30 cellular contexts compared by ENCODE assay signal in genomic region chr18:40179647-40180175, GRCh38.
DNase-seq lines count a peak whose midpoint lies in the region; ATAC-seq and TF ChIP-seq lines count a peak whose summit lies in the region.
"Had no signal": no experiment of that assay in that cellular context is flagged by ENCODE, and none has a peak within 500 bp of the region (broad histone marks: within the 10 kb centered on the region; RNA-seq: fewer than 3 reads in every experiment).

No MANE protein-coding gene starts in this region.

- H3K27me3 ChIP-seq in OCI-LY3 (ENCODE audit: low read depth, low read length) (no peaks in the 10 kb centered on the region), endodermal cell (ENCODE audit: control insufficient read depth, insufficient read depth, low read length, poor library complexity, severe bottlenecking) (no peaks in the 10 kb centered on the region), brain microvascular endothelial cell (replicated peaks) (no peaks in the 10 kb centered on the region)
- H3K27me3 ChIP-seq: neutrophil, right atrium auricular region had no signal

- no peak overlapping the region for H3K9ac ChIP-seq in OCI-LY3 (ENCODE audit: low read length)
- no peak overlapping the region for H3K9ac ChIP-seq in endodermal cell (ENCODE audit: extremely low read depth, low read length, poor library complexity, severe bottlenecking)

- H3K36me3 Mint-ChIP-seq in endodermal cell (ENCODE audit: low read depth) = no peaks in the 10 kb centered on the region
- peaks cover 5% of the 10 kb centered on the region for H3K36me3 Mint-ChIP-seq in neural crest cell (ENCODE audit: low read depth)

- in situ Hi-C loops in brain microvascular endothelial cell (cut with HindIII; ENCODE audit: low pct_ligation_motif_present, low sequenced_read_pairs) = no loop called here

- DNase-seq in DMS53 (lab: John Stamatoyannopoulos, UW) (peak; percentile 10), DMS53 treated with DMSO at 0.1 percent for 48 hours (lab: John Stamatoyannopoulos, UW; ENCODE audit: unreplicated experiment) (no peak), endodermal cell (peak; percentile 46), neural crest cell (ENCODE audit: low read depth, low spot score) (peak; percentile 5), brain microvascular endothelial cell (no peak)
- DNase-seq in stimulated activated CD4-positive, alpha-beta T cell treated with anti-CD3 and anti-CD28 coated beads, Interleukin-4, amount 100 ng/mL, for 4 hours = no peak
- DNase-seq: activated CD4-positive, alpha-beta T cell treated with anti-CD3 and anti-CD28 coated beads for 48 hours; activated CD8-positive, alpha-beta memory T cell treated with anti-CD3 and anti-CD28 coated beads for 24 hours; activated naive CD4-positive, alpha-beta T cell treated with anti-CD3 and anti-CD28 coated beads, Interleukin-2, amount 50 U/mL, for 16 hours; activated T-cell treated with anti-CD3 and anti-CD28 coated beads for 4 hours; amniotic stem cell; C1 segment of cervical spinal cord; Calu3; effector CD4-positive, alpha-beta T cell; KG1; left ventricle myocardium superior; NCI-H1417 treated with DMSO at 0.1 percent for 48 hours; NCI-H526 treated with DMSO at 0.1 percent for 48 hours; posterior cingulate gyrus; Right ventricle myocardium superior; stimulated activated naive CD8-positive, alpha-beta T cell treated with anti-CD3 and anti-CD28 coated beads, Interleukin-15, Interleukin-2, amounts not matched to agents 100 U/mL and 50 U/mL, for 24 hours had no signal

- no peak overlapping the region; the same call in 1 of the 2 replicates for H2AFZ ChIP-seq in OCI-LY3 (ENCODE audit: low read depth, low read length)

- H3K36me3 ChIP-seq in OCI-LY3 (replicated peaks; ENCODE audit: low read depth, low read length) (no peaks in the 10 kb centered on the region), endodermal cell (ENCODE audit: control insufficient read depth, insufficient read depth, low read length) (no peaks in the 10 kb centered on the region), brain microvascular endothelial cell (replicated peaks) (no peaks in the 10 kb centered on the region)
- H3K36me3 ChIP-seq: neutrophil, right atrium auricular region had no signal

- no peak for ATAC-seq in GM21526 (IDR thresholded peaks at IDR 0.05; ENCODE audit: low FRiP score, unreplicated experiment)
- ATAC-seq: left ventricle myocardium superior; Panc1; stimulated activated naive CD8-positive, alpha-beta T cell treated with anti-CD3 and anti-CD28 coated beads, Interleukin-15, Interleukin-2, amounts not matched to agents 100 U/mL and 50 U/mL, for 24 hours had no signal

- no peaks in the 10 kb centered on the region for H3K79me2 ChIP-seq in OCI-LY3 (ENCODE audit: low read length)

- no peak overlapping the region for H3K27ac Mint-ChIP-seq in endodermal cell
- H3K27ac Mint-ChIP-seq in neural crest cell (ENCODE audit: unreplicated experiment) = peak overlapping the region; percentile 35
- H3K27ac Mint-ChIP-seq: activated T-helper 2 cell treated with anti-CD3 and anti-CD28 coated beads, Interferon-gamma antibody, Interleukin-2, Interleukin-4, amounts not matched to agents 10 μg/mL and 5 μg/mL and 100 μg/mL, durations not matched to agents 14 hours and 24 hours and 36 hours had no signal

- TF ChIP-seq CTCF in OCI-LY3 (IDR thresholded peaks at IDR 0.05; ENCODE audit: low read depth, low read length) (peak; percentile 18), endodermal cell (conservative IDR thresholded peaks at IDR 0.05) (peak; percentile 57), neural crest cell (conservative IDR thresholded peaks at IDR 0.05) (no peak), brain microvascular endothelial cell (IDR thresholded peaks at IDR 0.05; ENCODE audit: low read depth, low read length, missing control alignments) (no peak)

- 83% methylated on average over 1 of the region's 1 CpG; no CpG with 5 or more reads in 1 of the 2 experiments for WGBS in endodermal cell (ENCODE audit: insufficient coverage in 1 of 2, insufficient read length in 1 of 2), 2 experiments

- H3K4me3 Mint-ChIP-seq in endodermal cell = no peak overlapping the region
- H3K4me3 Mint-ChIP-seq in neural crest cell = no peak overlapping the region

- no peak overlapping the region for H3K4me2 ChIP-seq in OCI-LY3 (ENCODE audit: low read length)
- H3K4me2 ChIP-seq: smooth muscle cell had no signal

- no peaks in the 10 kb centered on the region for H3K27me3 Mint-ChIP-seq in endodermal cell (ENCODE audit: insufficient read depth)
- H3K27me3 Mint-ChIP-seq in neural crest cell (ENCODE audit: low read depth) = no peaks in the 10 kb centered on the region

- H3K9me3 ChIP-seq in OCI-LY3 (ENCODE audit: insufficient read depth, low read length) (no peaks in the 10 kb centered on the region), endodermal cell (ENCODE audit: control insufficient read depth, low read length) (no peaks in the 10 kb centered on the region)
- H3K9me3 ChIP-seq: neutrophil, right atrium auricular region had no signal

- H3K9me3 Mint-ChIP-seq in endodermal cell = no peaks in the 10 kb centered on the region
- peaks cover 5% of the 10 kb centered on the region for H3K9me3 Mint-ChIP-seq in neural crest cell

- H3K4me1 ChIP-seq in OCI-LY3 (ENCODE audit: low read length) (no peaks in the 10 kb centered on the region), endodermal cell (ENCODE audit: control insufficient read depth, insufficient read depth, low read length) (no peaks in the 10 kb centered on the region)
- H3K4me1 ChIP-seq: right atrium auricular region had no signal

- no peaks in the 10 kb centered on the region for H4K20me1 ChIP-seq in OCI-LY3 (ENCODE audit: insufficient read depth, low read length)

- H3K27ac ChIP-seq in OCI-LY3 (ENCODE audit: low read length) (no peak overlapping the region), endodermal cell (ENCODE audit: low read depth, low read length) (peak overlapping the region; percentile 55), brain microvascular endothelial cell (no peak overlapping the region)
- H3K27ac ChIP-seq: 22Rv1, HL-60, neutrophil, right atrium auricular region had no signal

- H3K4me1 Mint-ChIP-seq in endodermal cell (peaks cover 6% of the 10 kb centered on the region), neural crest cell (peaks cover 24% of the 10 kb centered on the region)

- no peak overlapping the region for H3K4me3 ChIP-seq in OCI-LY3 (ENCODE audit: low read length)
- H3K4me3 ChIP-seq in endodermal cell (ENCODE audit: low read length) = no peak overlapping the region
- no peak overlapping the region for H3K4me3 ChIP-seq in brain microvascular endothelial cell (ENCODE audit: low read depth, low read length)
- H3K4me3 ChIP-seq: right atrium auricular region, smooth muscle cell had no signal

Comparison
In these comparisons a context has a peak if more than half of its experiments do, and no peak if none do; other contexts are left out.
1. DNase-seq: peak in DMS53 (single experiment), endodermal cell (single experiment) and neural crest cell (single experiment); none in DMS53 treated with DMSO at 0.1 percent for 48 hours (single experiment), stimulated activated CD4-positive, alpha-beta T cell treated with anti-CD3 and anti-CD28 coated beads, Interleukin-4, amount 100 ng/mL, for 4 hours (0 of 2) and brain microvascular endothelial cell (single experiment).
2. CTCF ChIP-seq: peak in OCI-LY3 (single experiment) and endodermal cell (single experiment); none in neural crest cell (single experiment) and brain microvascular endothelial cell (single experiment).